Comparison of ENCODE assay signal across 9 cellular contexts in genomic region chr20:32823737-32824588, GRCh38. TPM values are rescaled to one million over a fixed set of nuclear protein-coding genes. Genes with fewer than 3 reads are reported as not detected.
DNase-seq lines count a peak whose midpoint lies in the region; ATAC-seq, FAIRE-seq and TF ChIP-seq lines count a peak whose summit lies in the region.
"Had no signal": no experiment of that assay in that cellular context is flagged by ENCODE, and none has a peak within 500 bp of the region (broad histone marks: within the 10 kb centered on the region; RNA-seq: fewer than 3 reads in every experiment).

No MANE protein-coding gene starts in this region.

- peaks cover 44% of the 10 kb centered on the region for H3K4me1 ChIP-seq in A549
- peaks cover 28% of the 10 kb centered on the region for H3K4me1 ChIP-seq in A673 (ENCODE audit: insufficient read depth, low read length, poor library complexity, severe bottlenecking)

- peak overlapping the region; percentile 87; the same call in 2 of the 3 replicates for H3K4me2 ChIP-seq in A549

- CTCF ChIA-PET in A549 (lab: Yijun Ruan, JAX) (interaction anchor here (0.5 to 0.9 kb wide), 3 partner anchors 65 to 151 kb away, joined by 3 to 5 read pairs (median 3); no protein-coding TSS in a partner anchor), A673 (lab: Charles Lee) (no interaction called here)

- H3K36me3 Mint-ChIP-seq in activated T-helper 1 cell treated with anti-CD3 and anti-CD28 coated beads, Interleukin-12 subunit alpha, Interleukin-12 subunit beta, Interleukin-2, Interleukin-4 antibody, amounts not matched to agents 30 ng/mL and 10 ng/mL and 1 ng/mL, durations not matched to agents 14 hours and 24 hours and 36 hours (ENCODE audit: low read depth), result peaks cover 27% of the 10 kb centered on the region

- no peak for ATAC-seq in A549
- no peak for ATAC-seq in HG02852 (IDR thresholded peaks at IDR 0.05; ENCODE audit: unreplicated experiment)
- ATAC-seq in HG03378 (IDR thresholded peaks at IDR 0.05; ENCODE audit: unreplicated experiment), result no peak

- H3K27me3 ChIP-seq in A673 (replicated peaks; ENCODE audit: insufficient read depth, low read depth, low read length, poor library complexity), result no peaks in the 10 kb centered on the region

- intact Hi-C loops in activated T-helper 1 cell treated with anti-CD3 and anti-CD28 coated beads, Interleukin-12 subunit alpha, Interleukin-12 subunit beta, Interleukin-2, Interleukin-4 antibody, amounts not matched to agents 30 ng/mL and 10 ng/mL and 1 ng/mL, durations not matched to agents 14 hours and 24 hours and 36 hours (cut with micrococcal nuclease), result loop anchor here (5.0 kb wide), 2 partner anchors 82 to 467 kb away; partner anchors contain the start of genes ASXL1 and COMMD7
- intact Hi-C loops in A673 (cut with micrococcal nuclease; ENCODE audit: unreplicated experiment), result loop anchor here (5.0 kb wide), 1 partner anchor 33 kb away; the partner anchor contains the start of gene EFCAB8

- H3K9me3 ChIP-seq in A549 (no peaks in the 10 kb centered on the region), A673 (ENCODE audit: low read depth, low read length, poor library complexity, severe bottlenecking) (no peaks in the 10 kb centered on the region)

- no TSS peak for BruUV-seq in A673 (replicated peaks; lab: Mats Ljungman, UMichigan)

- TF ChIP-seq EP300 in A549 (IDR thresholded peaks at IDR 0.05), result no peak

- H3K27me3 Mint-ChIP-seq in activated T-helper 1 cell treated with anti-CD3 and anti-CD28 coated beads, Interleukin-12 subunit alpha, Interleukin-12 subunit beta, Interleukin-2, Interleukin-4 antibody, amounts not matched to agents 30 ng/mL and 10 ng/mL and 1 ng/mL, durations not matched to agents 14 hours and 24 hours and 36 hours (ENCODE audit: insufficient read depth), result no peaks in the 10 kb centered on the region

- no peaks in the 10 kb centered on the region for H3K9me3 Mint-ChIP-seq in activated T-helper 1 cell treated with anti-CD3 and anti-CD28 coated beads, Interleukin-12 subunit alpha, Interleukin-12 subunit beta, Interleukin-2, Interleukin-4 antibody, amounts not matched to agents 30 ng/mL and 10 ng/mL and 1 ng/mL, durations not matched to agents 14 hours and 24 hours and 36 hours

- DNase-seq in A549 (ENCODE audit: low read depth in 1 of 2, low spot score in 1 of 2) (no peak), EH (ENCODE audit: low read depth) (peak; percentile 64), kidney tubule cell (ENCODE audit: low spot score) (peak; percentile 40), A673 (ENCODE audit: low spot score) (no peak)
- no peak for DNase-seq in activated T-helper 1 cell treated with anti-CD3 and anti-CD28 coated beads, Interleukin-12 subunit alpha, Interleukin-12 subunit beta, Interleukin-2, Interleukin-4 antibody, amounts not matched to agents 30 ng/mL and 10 ng/mL and 1 ng/mL, durations not matched to agents 14 hours and 24 hours and 36 hours (ENCODE audit: low spot score)
- DNase-seq in activated T-cell treated with anti-CD3 and anti-CD28 coated beads, Interleukin-2, amount 50 U/mL, for 48 hours, result no peak
- DNase-seq: NCI-H1930 had no signal

- no peak overlapping the region for H3K4me3 ChIP-seq in A549
- H3K4me3 ChIP-seq in A673 (ENCODE audit: low read depth, low read length, poor library complexity, severe bottlenecking), result no peak overlapping the region

- TF ChIP-seq CTCF in A549 (IDR thresholded peaks at IDR 0.05) (no peak), A673 (conservative IDR thresholded peaks at IDR 0.05; ENCODE audit: low read depth, low read length) (no peak)

- H3K27ac ChIP-seq in A549, result no peak overlapping the region
- no peak overlapping the region for H3K27ac ChIP-seq in A673 (ENCODE audit: low read depth, low read length, poor library complexity, severe bottlenecking)

- H3K4me3 Mint-ChIP-seq in activated T-helper 1 cell treated with anti-CD3 and anti-CD28 coated beads, Interleukin-12 subunit alpha, Interleukin-12 subunit beta, Interleukin-2, Interleukin-4 antibody, amounts not matched to agents 30 ng/mL and 10 ng/mL and 1 ng/mL, durations not matched to agents 14 hours and 24 hours and 36 hours, result peak overlapping the region; percentile 27

- peaks cover 49% of the 10 kb centered on the region for H3K4me1 Mint-ChIP-seq in activated T-helper 1 cell treated with anti-CD3 and anti-CD28 coated beads, Interleukin-12 subunit alpha, Interleukin-12 subunit beta, Interleukin-2, Interleukin-4 antibody, amounts not matched to agents 30 ng/mL and 10 ng/mL and 1 ng/mL, durations not matched to agents 14 hours and 24 hours and 36 hours (ENCODE audit: low read depth)

- H3K36me3 ChIP-seq in A673 (ENCODE audit: insufficient read depth, low read length, poor library complexity, severe bottlenecking), result peaks cover 32% of the 10 kb centered on the region

- peak overlapping the region; percentile 9 for H3K27ac Mint-ChIP-seq in activated T-helper 1 cell treated with anti-CD3 and anti-CD28 coated beads, Interleukin-12 subunit alpha, Interleukin-12 subunit beta, Interleukin-2, Interleukin-4 antibody, amounts not matched to agents 30 ng/mL and 10 ng/mL and 1 ng/mL, durations not matched to agents 14 hours and 24 hours and 36 hours

- 82% methylated on average over 7 of the region's 7 CpGs for WGBS in A549 (ENCODE audit: missing lambda C conversion rate)

- POLR2A ChIA-PET in A549 (lab: Yijun Ruan, JAX), result no interaction called here
- POLR2A ChIA-PET in A673 (lab: Charles Lee; ENCODE audit: low non-redundant PET), result no interaction called here

- no peak for TF ChIP-seq RAD21 in A549 (conservative IDR thresholded peaks at IDR 0.05 in 1 of 2, IDR thresholded peaks at IDR 0.05 in 1 of 2)

- TF ChIP-seq POLR2A in A549 (IDR thresholded peaks at IDR 0.05; ENCODE audit: low read length), result no peak

- FAIRE-seq in A549 (lab: Jason Lieb, UNC), result no peak

TF ChIP-seq in A549, 52 proteins besides CTCF, POLR2A, EP300 and RAD21 (continues in another document):
- TF ChIP-seq HOXA7 (CRISPR knock-in tag; IDR thresholded peaks at IDR 0.05) (no peak), RARB (CRISPR knock-in tag; IDR thresholded peaks at IDR 0.05) (no peak), BCL3 (IDR thresholded peaks at IDR 0.05) (no peak), SREBF2 (IDR thresholded peaks at IDR 0.05) (no peak), FOSL2 (IDR thresholded peaks at IDR 0.05) (no peak), FOSL2 (CRISPR knock-in tag; IDR thresholded peaks at IDR 0.05) (no peak), TP53 (CRISPR knock-in tag; IDR thresholded peaks at IDR 0.05) (no peak), FOSB (CRISPR knock-in tag; IDR thresholded peaks at IDR 0.05) (no peak), RCOR1 (IDR thresholded peaks at IDR 0.05; ENCODE audit: low read depth, low read length) (no peak), CEBPB (IDR thresholded peaks at IDR 0.05) (no peak), SMC3 (IDR thresholded peaks at IDR 0.05) (no peak), CBX2 (IDR thresholded peaks at IDR 0.05; ENCODE audit: borderline replicate concordance, low read depth) (no peak)

RNA-seq across cellular contexts. Expression of gene MAPRE1, which starts 4.2 kb away (rescaled TPM):
- 126 and 149 TPM in 2 replicates for polyA plus RNA-seq in A549 (2011; rRNA removed)
- 68.8 and 69.3 TPM in 2 replicates for polyA plus RNA-seq in A549 (2012; cell fraction: cytosol; rRNA removed)
- polyA plus RNA-seq in A549 (2012; cell fraction: nucleus; rRNA removed), result 29.0 and 53.1 TPM in 2 replicates
- polyA plus RNA-seq in A549 (2017; fragmentation: RNase III; extraction: RNeasy Plus Mini Kit Qiagen cat#74134 plus additional on column Dnase treatment), result 140 to 151 TPM (median 143 TPM) in 3 replicates
- polyA minus RNA-seq in A549 (2011; rRNA and poly(A)+ RNA removed), result 63.7 and 67.8 TPM in 2 replicates
- 142 and 146 TPM in 2 replicates for total RNA-seq in activated T-helper 1 cell treated with anti-CD3 and anti-CD28 coated beads, Interleukin-12 subunit alpha, Interleukin-12 subunit beta, Interleukin-2, Interleukin-4 antibody, amounts not matched to agents 30 ng/mL and 10 ng/mL and 1 ng/mL, durations not matched to agents 14 hours and 24 hours and 36 hours
- total RNA-seq in A673 (2021), result 183 and 201 TPM in 2 replicates

RNA-seq across cellular contexts. Expression of gene EFCAB8, which starts 34.8 kb away (rescaled TPM):
- not detected in 2 replicates for polyA plus RNA-seq in A549 (2011; rRNA removed)
- polyA plus RNA-seq in A549 (2012; cell fraction: cytosol; rRNA removed), result not detected in 2 replicates
- 0.01 and 0.02 TPM in 2 replicates for polyA plus RNA-seq in A549 (2012; cell fraction: nucleus; rRNA removed)
- not detected in 3 replicates for polyA plus RNA-seq in A549 (2017; fragmentation: RNase III; extraction: RNeasy Plus Mini Kit Qiagen cat#74134 plus additional on column Dnase treatment)
- polyA minus RNA-seq in A549 (2011; rRNA and poly(A)+ RNA removed), result not detected in 2 replicates
- 0.05 and 0.39 TPM in 2 replicates for total RNA-seq in activated T-helper 1 cell treated with anti-CD3 and anti-CD28 coated beads, Interleukin-12 subunit alpha, Interleukin-12 subunit beta, Interleukin-2, Interleukin-4 antibody, amounts not matched to agents 30 ng/mL and 10 ng/mL and 1 ng/mL, durations not matched to agents 14 hours and 24 hours and 36 hours
- 0.13 TPM in 1 of 2 replicates, not detected in the other for total RNA-seq in A673 (2021)

Comparison
In these comparisons a context has a peak if more than half of its experiments do, and no peak if none do; other contexts are left out.
1. DNase-seq: peak in EH (single experiment) and kidney tubule cell (single experiment); none in A549 (0 of 2), activated T-helper 1 cell treated with anti-CD3 and anti-CD28 coated beads, Interleukin-12 subunit alpha, Interleukin-12 subunit beta, Interleukin-2, Interleukin-4 antibody, amounts not matched to agents 30 ng/mL and 10 ng/mL and 1 ng/mL, durations not matched to agents 14 hours and 24 hours and 36 hours (single experiment), A673 (single experiment) and activated T-cell treated with anti-CD3 and anti-CD28 coated beads, Interleukin-2, amount 50 U/mL, for 48 hours (0 of 2).